9 cellular contexts compared by ENCODE assay signal in genomic region chr1:89908993-89909436, GRCh38.
A peak's percentile ranks its signal among the peaks of the same experiment; 100 is the strongest.
DNase-seq lines count a peak whose midpoint lies in the region; ATAC-seq, FAIRE-seq and TF ChIP-seq lines count a peak whose summit lies in the region.
"Had no signal": no experiment of that assay in that cellular context is flagged by ENCODE, and none has a peak within 500 bp of the region (broad histone marks: within the 10 kb centered on the region; RNA-seq: fewer than 3 reads in every experiment).

No MANE protein-coding gene starts in this region.

- peaks cover 2% of the 10 kb centered on the region; the same call in 1 of the 2 replicates for H3K79me1 ChIP-seq in H1 (ENCODE audit: low read depth, low read length)

- CTCF ChIA-PET in H1 (lab: Charles Lee; ENCODE audit: partially characterized antibody): interaction anchor here (0.6 to 0.7 kb wide), 3 partner anchors 42 to 117 kb away, joined by 3 to 4 read pairs (median 3); no protein-coding TSS in a partner anchor

- H3K9me3 ChIP-seq in H1 (ENCODE audit: insufficient read depth in 2 of 2, low read depth in 1 of 2, low read length in 1 of 2) (no peaks in the 10 kb centered on the region), parathyroid adenoma (ENCODE audit: control insufficient read depth, low read length) (no peaks in the 10 kb centered on the region)

- H2BK5ac ChIP-seq in H1 (ENCODE audit: low read depth, low read length): peak overlapping the region; percentile 21; the same call in 1 of the 2 replicates

- H3K36me3 ChIP-seq in GM06990 (ENCODE audit: control insufficient read depth, insufficient read depth, low read length) (no peaks in the 10 kb centered on the region; the same call in 1 of the 2 replicates), H1 (ENCODE audit: control insufficient read depth in 2 of 4, insufficient read depth in 4 of 4, low read length in 3 of 4) (no peaks in the 10 kb centered on the region), parathyroid adenoma (ENCODE audit: control insufficient read depth, insufficient read depth, low read length) (no peaks in the 10 kb centered on the region)

- no peak overlapping the region for H3K56ac ChIP-seq in H1 (replicated peaks; ENCODE audit: insufficient read length, low read depth, low read length)

- no peak overlapping the region for H3K14ac ChIP-seq in H1 (ENCODE audit: insufficient read length)

- WGBS in H1 (ENCODE audit: extremely low coverage in 1 of 2, insufficient coverage in 1 of 2, insufficient read length in 1 of 2, insufficient replicate concordance in 2 of 2, low coverage in 1 of 2, low lambda C conversion rate in 2 of 2, missing lambda C conversion rate in 1 of 2), 2 experiments: 93% methylated on average over 3 of the region's 3 CpGs; no CpG with 5 or more reads in 1 of the 2 experiments

- 0 out of 2 replicates have a peak overlapping the region, but pooled peaks have one; percentile 18 for H2AK5ac ChIP-seq in H1 (ENCODE audit: low read depth, low read length)

- H3K4me2 ChIP-seq in H1 (ENCODE audit: insufficient read depth in 1 of 2, low read depth in 2 of 2, low read length in 2 of 2) (no peak overlapping the region), parathyroid adenoma (ENCODE audit: low read length) (no peak overlapping the region)

- H2AFZ ChIP-seq in H1 (ENCODE audit: low read length) (no peak overlapping the region), parathyroid adenoma (no peak overlapping the region)

- H4K5ac ChIP-seq in H1 (ENCODE audit: insufficient read length, low read depth, low read length): no peak overlapping the region

- DNase-seq in GM06990 (ENCODE audit: extremely low read depth, insufficient read length) (peak; percentile 12), NOMO-1 treated with DMSO at 0.1 percent for 48 hours (lab: John Stamatoyannopoulos, UW; ENCODE audit: unreplicated experiment) (peak; percentile 96), H1 (ENCODE audit: low read depth in 1 of 2, low spot score in 2 of 2) (no peak), NAMALWA (ENCODE audit: low spot score) (no peak)
- no peak for DNase-seq in stimulated activated CD4-positive, alpha-beta T cell treated with anti-CD3 and anti-CD28 coated beads, Interleukin-15, amount 100 ng/mL, for 24 hours
- DNase-seq: activated effector memory CD4-positive, alpha-beta T cell treated with Interleukin-2 at 50 U/mL for 16 hours had no signal

- peak overlapping the region; percentile 26; the same call in 1 of the 2 replicates for H3K18ac ChIP-seq in H1 (ENCODE audit: extremely low read depth, low read length)

- no peak for TF ChIP-seq RAD21 in H1 (IDR thresholded peaks at IDR 0.05 in 1 of 2, conservative IDR thresholded peaks at IDR 0.05 in 1 of 2; ENCODE audit: low read depth in 2 of 2, low read length in 2 of 2)

- H2BK15ac ChIP-seq in H1 (ENCODE audit: low read length): no peak overlapping the region

- POLR2A ChIA-PET in H1 (lab: Charles Lee; ENCODE audit: partially characterized antibody): interaction anchor here (0.9 to 1.2 kb wide), 2 partner anchors 24 to 28 kb away, joined by 3 to 4 read pairs; no protein-coding TSS in a partner anchor

- no peak overlapping the region for H3K4me3 ChIP-seq in GM06990 (replicated peaks; ENCODE audit: low read depth, low read length)
- H3K4me3 ChIP-seq in H1 (ENCODE audit: extremely low read depth in 1 of 4, insufficient read depth in 2 of 4, low read depth in 3 of 4, low read length in 4 of 4): no peak overlapping the region
- no peak overlapping the region for H3K4me3 ChIP-seq in parathyroid adenoma (ENCODE audit: low read depth, low read length)

- H3K27me3 ChIP-seq in GM06990 (replicated peaks; ENCODE audit: control insufficient read depth, insufficient read depth, low read length) (no peaks in the 10 kb centered on the region), H1 (replicated peaks in 1 of 4; ENCODE audit: control insufficient read depth in 3 of 4, extremely low read depth in 1 of 4, insufficient read depth in 3 of 4, low read length in 3 of 4) (no peaks in the 10 kb centered on the region), parathyroid adenoma (ENCODE audit: control insufficient read depth, insufficient read depth, low read length) (no peaks in the 10 kb centered on the region)

- TF ChIP-seq CTCF in GM06990 (IDR thresholded peaks at IDR 0.05; ENCODE audit: insufficient read depth, low read length, poor library complexity, severe bottlenecking) (no peak), H1 (IDR thresholded peaks at IDR 0.05; ENCODE audit: control extremely low read depth in 1 of 3, insufficient read depth in 1 of 3, low read depth in 1 of 3, low read length in 3 of 3) (no peak), parathyroid adenoma (IDR thresholded peaks at IDR 0.05) (no peak)

- TF ChIP-seq EP300 in H1 (IDR thresholded peaks at IDR 0.05; ENCODE audit: borderline replicate concordance in 1 of 2, low read depth in 2 of 2, low read length in 2 of 2): no peak

- TF ChIP-seq POLR2A in H1 (IDR thresholded peaks at IDR 0.05; ENCODE audit: control extremely low read depth in 1 of 2, low read depth in 2 of 2, low read length in 2 of 2): no peak

- H2BK12ac ChIP-seq in H1 (ENCODE audit: low read depth, low read length): peak overlapping the region; percentile 13; the same call in 1 of the 2 replicates

- no peak overlapping the region for H3K4ac ChIP-seq in H1 (replicated peaks; ENCODE audit: insufficient read length, low read depth, low read length)

- H3K79me2 ChIP-seq in H1 (ENCODE audit: control insufficient read depth in 1 of 2, insufficient read depth in 2 of 2, low read length in 2 of 2) (peaks cover 0 to 49% of the 10 kb centered on the region in 2 experiments; a peak in 3 of 4 replicates), parathyroid adenoma (no peaks in the 10 kb centered on the region)

- no peak overlapping the region for H4K91ac ChIP-seq in H1 (replicated peaks; ENCODE audit: insufficient read length, low read length)

- peak overlapping the region; percentile 16; the same call in 1 of the 2 replicates for H2BK20ac ChIP-seq in H1 (ENCODE audit: low read length)

- H4K8ac ChIP-seq in H1 (ENCODE audit: extremely low read depth, insufficient read depth, low read length): no peak overlapping the region

- no peaks in the 10 kb centered on the region for H3K23me2 ChIP-seq in H1 (ENCODE audit: low read depth, low read length)

- FAIRE-seq in H1 (lab: Jason Lieb, UNC): no peak

- H4K20me1 ChIP-seq in H1 (replicated peaks in 1 of 2; ENCODE audit: control insufficient read depth in 1 of 2, insufficient read depth in 2 of 2, low read length in 2 of 2): no peaks in the 10 kb centered on the region

- ATAC-seq in HG02840 (IDR thresholded peaks at IDR 0.05; ENCODE audit: low FRiP score, unreplicated experiment): no peak
- ATAC-seq in HG03108 (IDR thresholded peaks at IDR 0.05; ENCODE audit: unreplicated experiment): no peak

- no peak overlapping the region for H2BK120ac ChIP-seq in H1 (replicated peaks; ENCODE audit: low read depth, low read length)

- H3K9ac ChIP-seq in H1 (replicated peaks in 1 of 4; ENCODE audit: extremely low read depth in 1 of 4, low read depth in 3 of 4, low read length in 3 of 4): no peak overlapping the region
- no peak overlapping the region for H3K9ac ChIP-seq in parathyroid adenoma

- no peak overlapping the region for H3K27ac ChIP-seq in H1 (ENCODE audit: low read depth, low read length)
- H3K27ac ChIP-seq in parathyroid adenoma: peak overlapping the region; percentile 15

- H3K4me1 ChIP-seq in H1 (replicated peaks in 1 of 4; ENCODE audit: control insufficient read depth in 3 of 4, insufficient read depth in 4 of 4, low read length in 3 of 4): peaks cover 15 to 40% (median 37%) of the 10 kb centered on the region in 4 experiments; a peak in 6 of 7 replicates
- peaks cover 5% of the 10 kb centered on the region for H3K4me1 ChIP-seq in parathyroid adenoma

- no peak overlapping the region for H3K23ac ChIP-seq in H1 (ENCODE audit: insufficient read length)

TF ChIP-seq in H1, 55 proteins besides CTCF, POLR2A, EP300 and RAD21 (continues in another document):
- TF ChIP-seq HDAC2 (IDR thresholded peaks at IDR 0.05; ENCODE audit: borderline replicate concordance in 1 of 2, low read depth in 2 of 2, low read length in 2 of 2) (no peak), EGR1 (IDR thresholded peaks at IDR 0.05; ENCODE audit: borderline replicate concordance, low read depth, low read length) (no peak)

Comparison
In these comparisons a context has a peak if more than half of its experiments do, and no peak if none do; other contexts are left out.
1. DNase-seq: peak in GM06990 (single experiment) and NOMO-1 treated with DMSO at 0.1 percent for 48 hours (single experiment); none in H1 (0 of 2), NAMALWA (single experiment) and stimulated activated CD4-positive, alpha-beta T cell treated with anti-CD3 and anti-CD28 coated beads, Interleukin-15, amount 100 ng/mL, for 24 hours (single experiment).